In the genomic region with DNA sequence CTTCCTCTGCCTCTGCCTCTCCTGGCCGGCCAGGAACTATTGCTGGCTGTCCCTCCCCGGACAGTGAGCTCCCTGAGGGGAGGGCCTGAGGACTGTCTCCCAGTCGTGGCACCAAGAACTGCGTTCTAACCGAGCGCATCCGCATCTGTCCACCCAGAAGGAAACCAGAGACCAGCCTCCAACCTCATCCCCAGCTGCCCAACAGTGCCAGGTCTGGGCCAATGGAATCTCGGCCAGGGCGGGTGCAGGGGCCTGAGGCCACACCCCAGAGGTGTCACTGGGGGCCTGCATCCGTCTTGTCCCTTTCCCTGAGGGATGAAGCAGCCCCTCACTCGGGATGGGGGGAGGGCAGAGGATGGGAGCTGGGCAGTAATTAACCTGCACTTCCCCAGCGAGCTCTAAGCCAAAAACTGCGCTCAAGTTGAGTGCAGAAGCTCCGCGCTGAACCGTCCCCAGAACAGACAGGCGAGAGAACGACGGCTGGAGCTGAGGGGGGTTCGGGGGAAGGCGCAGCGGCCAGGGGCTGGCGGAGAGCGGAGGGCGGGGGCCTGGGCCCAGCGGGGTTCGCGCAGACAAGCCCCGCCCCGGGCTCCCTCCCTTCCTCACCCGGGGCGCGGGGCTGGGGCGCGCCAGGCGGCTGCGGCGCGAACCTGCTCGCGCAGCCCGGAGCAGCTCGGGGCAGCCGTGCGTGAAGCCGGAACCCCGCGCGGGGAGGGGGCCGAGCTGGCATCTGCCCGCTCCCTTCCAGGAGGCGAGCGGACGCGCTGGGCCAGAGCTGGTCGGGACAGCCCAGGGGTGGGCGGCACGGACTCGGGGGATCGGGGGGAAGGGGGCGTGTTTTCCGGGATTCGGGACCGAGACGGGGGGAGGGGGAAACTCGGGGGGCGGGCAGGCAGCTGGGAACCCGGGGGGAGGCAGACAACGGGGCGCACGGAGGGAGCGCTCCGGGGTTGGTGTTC, we compare ENCODE assay signal across 1 cellular context.
A peak's percentile ranks its signal among the peaks of the same experiment; 100 is the strongest.
TF ChIP-seq lines count a peak whose summit lies in the region.

No MANE protein-coding gene starts in this region.

TF ChIP-seq in HEK293, 187 proteins besides CTCF, POLR2A, EP300 and RAD21 (continued from another document):
- peak; percentile 67 for TF ChIP-seq ZEB2 (tag by site-specific recombination; IDR thresholded peaks at IDR 0.05)
- TF ChIP-seq, protein P1, sequence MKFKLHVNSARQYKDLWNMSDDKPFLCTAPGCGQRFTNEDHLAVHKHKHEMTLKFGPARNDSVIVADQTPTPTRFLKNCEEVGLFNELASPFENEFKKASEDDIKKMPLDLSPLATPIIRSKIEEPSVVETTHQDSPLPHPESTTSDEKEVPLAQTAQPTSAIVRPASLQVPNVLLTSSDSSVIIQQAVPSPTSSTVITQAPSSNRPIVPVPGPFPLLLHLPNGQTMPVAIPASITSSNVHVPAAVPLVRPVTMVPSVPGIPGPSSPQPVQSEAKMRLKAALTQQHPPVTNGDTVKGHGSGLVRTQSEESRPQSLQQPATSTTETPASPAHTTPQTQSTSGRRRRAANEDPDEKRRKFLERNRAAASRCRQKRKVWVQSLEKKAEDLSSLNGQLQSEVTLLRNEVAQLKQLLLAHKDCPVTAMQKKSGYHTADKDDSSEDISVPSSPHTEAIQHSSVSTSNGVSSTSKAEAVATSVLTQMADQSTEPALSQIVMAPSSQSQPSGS (tag by site-specific recombination; IDR thresholded peaks at IDR 0.05; ENCODE audit: low read depth) = no peak
- TF ChIP-seq ZNF791 (tag by site-specific recombination; IDR thresholded peaks at IDR 0.05) = no peak
- peak; percentile 35; the same call in 1 of the 2 replicates for TF ChIP-seq KLF10 (tag by site-specific recombination; IDR thresholded peaks at IDR 0.05)
- peak; percentile 86 for TF ChIP-seq ZNF341 (tag by site-specific recombination; IDR thresholded peaks at IDR 0.05; ENCODE audit: low read depth)
- 0 out of 2 replicates have a peak, but pooled peaks have one; percentile 65 for TF ChIP-seq ZNF660 (tag by site-specific recombination; IDR thresholded peaks at IDR 0.05)
- 0 out of 2 replicates have a peak, but pooled peaks have one; percentile 38 for TF ChIP-seq ZIC2 (tag by site-specific recombination; IDR thresholded peaks at IDR 0.05)
- TF ChIP-seq, protein P2, sequence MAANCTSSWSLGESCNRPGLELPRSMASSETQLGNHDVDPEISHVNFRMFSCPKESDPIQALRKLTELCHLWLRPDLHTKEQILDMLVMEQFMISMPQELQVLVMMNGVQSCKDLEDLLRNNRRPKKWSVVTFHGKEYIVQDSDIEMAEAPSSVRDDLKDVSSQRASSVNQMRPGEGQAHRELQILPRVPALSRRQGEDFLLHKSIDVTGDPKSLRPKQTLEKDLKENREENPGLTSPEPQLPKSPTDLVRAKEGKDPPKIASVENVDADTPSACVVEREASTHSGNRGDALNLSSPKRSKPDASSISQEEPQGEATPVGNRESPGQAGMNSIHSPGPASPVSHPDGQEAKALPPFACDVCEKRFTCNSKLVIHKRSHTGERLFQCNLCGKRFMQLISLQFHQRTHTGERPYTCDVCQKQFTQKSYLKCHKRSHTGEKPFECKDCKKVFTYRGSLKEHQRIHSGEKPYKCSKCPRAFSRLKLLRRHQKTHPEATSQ (tag by site-specific recombination; IDR thresholded peaks at IDR 0.05) = no peak
- peak; percentile 67 for TF ChIP-seq SP2 (tag by site-specific recombination; IDR thresholded peaks at IDR 0.05)
- TF ChIP-seq GLIS2 (tag by site-specific recombination; IDR thresholded peaks at IDR 0.05) = peak; percentile 92
- TF ChIP-seq ZBTB20 (tag by site-specific recombination; IDR thresholded peaks at IDR 0.05) = peak; percentile 79
- no peak for TF ChIP-seq TRIM28 (IDR thresholded peaks at IDR 0.05; ENCODE audit: borderline replicate concordance, low read length)
- no peak for TF ChIP-seq ZNF423 (tag by site-specific recombination; IDR thresholded peaks at IDR 0.05)
- TF ChIP-seq, protein P3, sequence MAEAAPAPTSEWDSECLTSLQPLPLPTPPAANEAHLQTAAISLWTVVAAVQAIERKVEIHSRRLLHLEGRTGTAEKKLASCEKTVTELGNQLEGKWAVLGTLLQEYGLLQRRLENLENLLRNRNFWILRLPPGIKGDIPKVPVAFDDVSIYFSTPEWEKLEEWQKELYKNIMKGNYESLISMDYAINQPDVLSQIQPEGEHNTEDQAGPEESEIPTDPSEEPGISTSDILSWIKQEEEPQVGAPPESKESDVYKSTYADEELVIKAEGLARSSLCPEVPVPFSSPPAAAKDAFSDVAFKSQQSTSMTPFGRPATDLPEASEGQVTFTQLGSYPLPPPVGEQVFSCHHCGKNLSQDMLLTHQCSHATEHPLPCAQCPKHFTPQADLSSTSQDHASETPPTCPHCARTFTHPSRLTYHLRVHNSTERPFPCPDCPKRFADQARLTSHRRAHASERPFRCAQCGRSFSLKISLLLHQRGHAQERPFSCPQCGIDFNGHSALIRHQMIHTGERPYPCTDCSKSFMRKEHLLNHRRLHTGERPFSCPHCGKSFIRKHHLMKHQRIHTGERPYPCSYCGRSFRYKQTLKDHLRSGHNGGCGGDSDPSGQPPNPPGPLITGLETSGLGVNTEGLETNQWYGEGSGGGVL (tag by site-specific recombination; IDR thresholded peaks at IDR 0.05) = peak; percentile 93
- no peak for TF ChIP-seq ZNF404 (tag by site-specific recombination; IDR thresholded peaks at IDR 0.05)
- TF ChIP-seq, protein P4, sequence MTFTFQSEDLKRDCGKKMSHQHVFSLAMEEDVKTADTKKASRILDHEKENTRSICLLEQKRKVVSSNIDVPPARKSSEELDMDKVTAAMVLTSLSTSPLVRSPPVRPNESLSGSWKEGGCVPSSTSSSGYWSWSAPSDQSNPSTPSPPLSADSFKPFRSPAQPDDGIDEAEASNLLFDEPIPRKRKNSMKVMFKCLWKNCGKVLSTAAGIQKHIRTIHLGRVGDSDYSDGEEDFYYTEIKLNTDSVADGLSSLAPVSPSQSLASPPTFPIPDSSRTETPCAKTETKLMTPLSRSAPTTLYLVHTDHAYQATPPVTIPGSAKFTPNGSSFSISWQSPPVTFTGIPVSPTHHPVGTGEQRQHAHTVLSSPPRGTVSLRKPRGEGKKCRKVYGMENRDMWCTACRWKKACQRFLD (tag by site-specific recombination; IDR thresholded peaks at IDR 0.05) = no peak
- TF ChIP-seq ZNF707 (tag by site-specific recombination; IDR thresholded peaks at IDR 0.05) = no peak
- TF ChIP-seq ZBTB17 (tag by site-specific recombination; IDR thresholded peaks at IDR 0.05) = peak; percentile 67; the same call in 1 of the 2 replicates
- TF ChIP-seq ZNF561 (tag by site-specific recombination; IDR thresholded peaks at IDR 0.05; ENCODE audit: borderline replicate concordance) = peak; percentile 58; the same call in 1 of the 2 replicates
- TF ChIP-seq, protein P5, sequence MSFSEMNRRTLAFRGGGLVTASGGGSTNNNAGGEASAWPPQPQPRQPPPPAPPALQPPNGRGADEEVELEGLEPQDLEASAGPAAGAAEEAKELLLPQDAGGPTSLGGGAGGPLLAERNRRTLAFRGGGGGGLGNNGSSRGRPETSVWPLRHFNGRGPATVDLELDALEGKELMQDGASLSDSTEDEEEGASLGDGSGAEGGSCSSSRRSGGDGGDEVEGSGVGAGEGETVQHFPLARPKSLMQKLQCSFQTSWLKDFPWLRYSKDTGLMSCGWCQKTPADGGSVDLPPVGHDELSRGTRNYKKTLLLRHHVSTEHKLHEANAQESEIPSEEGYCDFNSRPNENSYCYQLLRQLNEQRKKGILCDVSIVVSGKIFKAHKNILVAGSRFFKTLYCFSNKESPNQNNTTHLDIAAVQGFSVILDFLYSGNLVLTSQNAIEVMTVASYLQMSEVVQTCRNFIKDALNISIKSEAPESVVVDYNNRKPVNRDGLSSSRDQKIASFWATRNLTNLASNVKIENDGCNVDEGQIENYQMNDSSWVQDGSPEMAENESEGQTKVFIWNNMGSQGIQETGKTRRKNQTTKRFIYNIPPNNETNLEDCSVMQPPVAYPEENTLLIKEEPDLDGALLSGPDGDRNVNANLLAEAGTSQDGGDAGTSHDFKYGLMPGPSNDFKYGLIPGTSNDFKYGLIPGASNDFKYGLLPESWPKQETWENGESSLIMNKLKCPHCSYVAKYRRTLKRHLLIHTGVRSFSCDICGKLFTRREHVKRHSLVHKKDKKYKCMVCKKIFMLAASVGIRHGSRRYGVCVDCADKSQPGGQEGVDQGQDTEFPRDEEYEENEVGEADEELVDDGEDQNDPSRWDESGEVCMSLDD (tag by site-specific recombination; IDR thresholded peaks at IDR 0.05) = 0 out of 2 replicates have a peak, but pooled peaks have one; percentile 42
- TF ChIP-seq BCL11A (tag by site-specific recombination; IDR thresholded peaks at IDR 0.05; ENCODE audit: low read depth) = no peak
- TF ChIP-seq, protein P6, sequence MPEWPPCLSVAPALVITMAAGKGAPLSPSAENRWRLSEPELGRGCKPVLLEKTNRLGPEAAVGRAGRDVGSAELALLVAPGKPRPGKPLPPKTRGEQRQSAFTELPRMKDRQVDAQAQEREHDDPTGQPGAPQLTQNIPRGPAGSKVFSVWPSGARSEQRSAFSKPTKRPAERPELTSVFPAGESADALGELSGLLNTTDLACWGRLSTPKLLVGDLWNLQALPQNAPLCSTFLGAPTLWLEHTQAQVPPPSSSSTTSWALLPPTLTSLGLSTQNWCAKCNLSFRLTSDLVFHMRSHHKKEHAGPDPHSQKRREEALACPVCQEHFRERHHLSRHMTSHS (tag by site-specific recombination; IDR thresholded peaks at IDR 0.05) = no peak
- TF ChIP-seq, protein P7, sequence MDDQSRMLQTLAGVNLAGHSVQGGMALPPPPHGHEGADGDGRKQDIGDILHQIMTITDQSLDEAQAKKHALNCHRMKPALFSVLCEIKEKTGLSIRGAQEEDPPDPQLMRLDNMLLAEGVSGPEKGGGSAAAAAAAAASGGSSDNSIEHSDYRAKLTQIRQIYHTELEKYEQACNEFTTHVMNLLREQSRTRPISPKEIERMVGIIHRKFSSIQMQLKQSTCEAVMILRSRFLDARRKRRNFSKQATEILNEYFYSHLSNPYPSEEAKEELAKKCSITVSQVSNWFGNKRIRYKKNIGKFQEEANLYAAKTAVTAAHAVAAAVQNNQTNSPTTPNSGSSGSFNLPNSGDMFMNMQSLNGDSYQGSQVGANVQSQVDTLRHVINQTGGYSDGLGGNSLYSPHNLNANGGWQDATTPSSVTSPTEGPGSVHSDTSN (CRISPR knock-in tag; IDR thresholded peaks at IDR 0.05) = peak; percentile 36
